ENCODE assay signal across 8 cellular contexts in the genomic region with DNA sequence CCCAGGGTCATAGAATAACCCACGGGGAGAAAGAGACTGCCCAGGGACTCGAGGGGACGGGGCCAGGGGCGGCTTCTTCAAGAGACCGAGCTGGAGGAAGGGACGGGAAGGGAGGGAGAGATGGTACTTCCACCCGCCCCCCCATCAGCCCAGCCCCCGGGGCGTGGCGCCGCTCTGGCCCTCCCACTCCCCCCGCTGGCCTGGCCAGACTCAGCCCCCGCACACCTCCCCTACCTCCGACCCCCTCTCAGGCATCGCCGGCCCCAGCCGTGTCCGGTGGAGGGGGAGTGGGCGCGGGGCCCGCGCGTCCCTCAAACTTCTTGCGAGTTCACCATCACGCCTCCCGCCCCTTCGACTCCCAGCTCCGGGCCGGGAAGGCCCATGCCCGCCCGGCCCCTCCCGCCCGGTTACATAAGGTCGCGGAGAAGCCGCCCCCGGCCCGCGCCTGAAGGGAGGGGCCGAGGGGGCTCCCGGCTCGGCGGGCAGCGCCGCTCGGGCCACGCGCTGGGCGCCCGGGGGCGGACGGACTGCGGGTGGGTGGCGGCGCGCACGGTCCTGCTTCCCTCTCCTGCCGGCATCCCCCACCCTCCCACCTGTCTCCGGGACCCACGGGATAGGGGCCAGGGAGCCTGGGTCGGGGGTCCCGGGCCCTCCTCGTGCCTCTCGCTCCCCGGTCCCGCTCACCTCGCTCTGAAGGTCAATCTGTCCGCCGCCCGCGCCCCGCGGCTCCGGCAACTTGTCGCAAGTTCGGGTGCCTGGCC. TPM values are rescaled to one million over a fixed set of nuclear protein-coding genes. Genes with fewer than 3 reads are reported as not detected.
DNase-seq lines count a peak whose midpoint lies in the region; TF ChIP-seq lines count a peak whose summit lies in the region.

No MANE protein-coding gene starts in this region.

- H3K79me2 ChIP-seq in H9 (ENCODE audit: insufficient read depth, low read length), result no peaks in the 10 kb centered on the region

- no peaks in the 10 kb centered on the region for H4K20me1 ChIP-seq in H9 (ENCODE audit: control insufficient read depth, insufficient read depth, insufficient read length)

- peak overlapping the region; percentile 54 to 79 for H3K4me3 Mint-ChIP-seq in H9
- H3K4me3 Mint-ChIP-seq in T-helper 2 cell treated with Interferon-gamma antibody and Interleukin-4, amounts not matched to agents 5 μg/mL and 100 μg/mL, for 36 hours, result peak overlapping the region; percentile 58

- H3K18ac ChIP-seq in H9 (ENCODE audit: insufficient read length, low read depth, low read length), result no peak overlapping the region

- peaks cover 38 to 39% of the 10 kb centered on the region in 2 experiments for H3K4me1 Mint-ChIP-seq in H9
- H3K4me1 Mint-ChIP-seq in T-helper 2 cell treated with Interferon-gamma antibody and Interleukin-4, amounts not matched to agents 5 μg/mL and 100 μg/mL, for 36 hours (ENCODE audit: low read depth), result peaks cover 27% of the 10 kb centered on the region

- no peak overlapping the region for H3K23ac ChIP-seq in H9 (ENCODE audit: insufficient read length, low read depth, low read length)

- no CpG with 5 or more reads among the region's 76 CpGs for WGBS in H9 (ENCODE audit: extremely low coverage, insufficient read length, low lambda C conversion rate)

- H3K4ac ChIP-seq in H9 (ENCODE audit: low read depth, low read length), result no peak overlapping the region

- H3K79me1 ChIP-seq in H9 (ENCODE audit: insufficient read depth, low read depth, low read length, poor library complexity, severe bottlenecking), result no peaks in the 10 kb centered on the region

- H3K14ac ChIP-seq in H9 (ENCODE audit: insufficient read depth, low read length), result no peak overlapping the region

- H3K27me3 ChIP-seq in H9 (ENCODE audit: insufficient read depth, low read length), result no peaks in the 10 kb centered on the region
- H3K27me3 ChIP-seq in uterus, result no peaks in the 10 kb centered on the region

- H4K91ac ChIP-seq in H9 (ENCODE audit: insufficient read length, low read depth, low read length), result no peak overlapping the region

- no peak for TF ChIP-seq POLR2A in uterus (IDR thresholded peaks at IDR 0.05)

- no peak for TF ChIP-seq CTCF in H9 (conservative IDR thresholded peaks at IDR 0.05)
- no peak for TF ChIP-seq CTCF in astrocyte of the cerebellum (IDR thresholded peaks at IDR 0.05; ENCODE audit: low read depth, low read length, missing control alignments)
- TF ChIP-seq CTCF in uterus (IDR thresholded peaks at IDR 0.05), result no peak

- H3K4me2 ChIP-seq in H9 (ENCODE audit: insufficient read depth, insufficient read length, low read length), result peak overlapping the region; percentile 55

- no peak overlapping the region for H2BK5ac ChIP-seq in H9 (ENCODE audit: insufficient read length, low read length)

- no peak overlapping the region for H3T11ph ChIP-seq in H9 (ENCODE audit: low read length)

- no peak overlapping the region for H2BK120ac ChIP-seq in H9 (ENCODE audit: low read depth, low read length, poor library complexity, severe bottlenecking)

- intact Hi-C loops in uterus (cut with DNase I; ENCODE audit: low total_unique reads), result no loop called here

- no peak overlapping the region for H2AK5ac ChIP-seq in H9 (ENCODE audit: insufficient read length, low read length)

- H3K56ac ChIP-seq in H9 (ENCODE audit: insufficient read length, low read depth, low read length), result no peak overlapping the region

- H3K4me1 ChIP-seq in H9 (ENCODE audit: insufficient read depth, low read length) (peaks cover 6% of the 10 kb centered on the region; the same call in 1 of the 2 replicates), uterus (peaks cover 0 to 4% of the 10 kb centered on the region in 2 donors)

- peaks cover 32% of the 10 kb centered on the region for H3K27me3 Mint-ChIP-seq in H9 (ENCODE audit: low read depth)
- H3K27me3 Mint-ChIP-seq in T-helper 2 cell treated with Interferon-gamma antibody and Interleukin-4, amounts not matched to agents 5 μg/mL and 100 μg/mL, for 36 hours (ENCODE audit: low read depth), result no peaks in the 10 kb centered on the region

- in situ Hi-C loops in astrocyte of the cerebellum (cut with HindIII; ENCODE audit: low sequenced_read_pairs), result no loop called here

- H3K4me3 ChIP-seq in astrocyte of the cerebellum (ENCODE audit: low read depth, low read length) (peak overlapping the region; percentile 55), uterus (peak overlapping the region; percentile 93 to 98)

- H3K9ac ChIP-seq in H9 (ENCODE audit: extremely low read depth, insufficient read length, low read length), result no peak overlapping the region

- peaks cover 12% of the 10 kb centered on the region for H3K23me2 ChIP-seq in H9 (ENCODE audit: insufficient read length, low read depth, low read length, poor library complexity, severe bottlenecking)

- H3K27ac ChIP-seq in H9 (ENCODE audit: insufficient read length, low read depth, low read length), result no peak overlapping the region
- H3K27ac ChIP-seq in uterus, result peak overlapping the region; percentile 98

- no peak overlapping the region for H4K5ac ChIP-seq in H9 (ENCODE audit: insufficient read length, low read depth, low read length)

- no peak overlapping the region for H2AFZ ChIP-seq in H9 (ENCODE audit: low read length)

- no peaks in the 10 kb centered on the region for H3K36me3 Mint-ChIP-seq in H9 (ENCODE audit: insufficient read depth in 1 of 3, low read depth in 3 of 3)
- H3K36me3 Mint-ChIP-seq in T-helper 2 cell treated with Interferon-gamma antibody and Interleukin-4, amounts not matched to agents 5 μg/mL and 100 μg/mL, for 36 hours (ENCODE audit: low read depth), result no peaks in the 10 kb centered on the region

- peak; percentile 6 for DNase-seq in GF-D8 (lab: John Stamatoyannopoulos, UW)
- peak; percentile 62 for DNase-seq in H9
- peak; percentile 7 for DNase-seq in MV-4-11 (lab: John Stamatoyannopoulos, UW)
- peak; percentile 66 for DNase-seq in T-helper 2 cell treated with Interferon-gamma antibody and Interleukin-4, amounts not matched to agents 5 μg/mL and 100 μg/mL, for 36 hours (ENCODE audit: low spot score)
- DNase-seq in astrocyte of the cerebellum (ENCODE audit: low read depth), result peak; percentile 33
- DNase-seq in hepatic stellate cell (ENCODE audit: low spot score), result peak; percentile 88
- DNase-seq in putamen (ENCODE audit: low spot score), result peak; percentile 93
- peak; percentile 83 to 84 for DNase-seq in uterus

- H2BK12ac ChIP-seq in H9 (ENCODE audit: insufficient read length, low read depth, low read length), result no peak overlapping the region

- H3K27ac Mint-ChIP-seq in H9, result no peak overlapping the region
- peak overlapping the region; percentile 49 for H3K27ac Mint-ChIP-seq in T-helper 2 cell treated with Interferon-gamma antibody and Interleukin-4, amounts not matched to agents 5 μg/mL and 100 μg/mL, for 36 hours

- no peak overlapping the region for H4K8ac ChIP-seq in H9 (replicated peaks; ENCODE audit: insufficient read length, low read depth, low read length)

- H3K9me3 Mint-ChIP-seq in H9, result no peaks in the 10 kb centered on the region; a peak in 1 of 5 replicates
- no peaks in the 10 kb centered on the region for H3K9me3 Mint-ChIP-seq in T-helper 2 cell treated with Interferon-gamma antibody and Interleukin-4, amounts not matched to agents 5 μg/mL and 100 μg/mL, for 36 hours

- no peaks in the 10 kb centered on the region for H3K36me3 ChIP-seq in uterus

- no peak overlapping the region for H2BK20ac ChIP-seq in H9 (ENCODE audit: low read depth, low read length, poor library complexity, severe bottlenecking)

- H3K9me3 ChIP-seq in H9 (ENCODE audit: control insufficient read depth, low read depth, low read length), result no peaks in the 10 kb centered on the region
- no peaks in the 10 kb centered on the region for H3K9me3 ChIP-seq in uterus

- H2BK15ac ChIP-seq in H9 (ENCODE audit: low read depth, low read length), result no peak overlapping the region

RNA-seq across cellular contexts. Expression of gene TFEB, which starts 0.6 kb away (rescaled TPM):
- total RNA-seq in H9 (2021) (1.2 and 2.4 TPM in 2 replicates), uterus (10 to 100 TPM in 3 of 4 donors, 1 to 10 TPM in 1; 8.8 to 31.7 (median 17.0) TPM)

RNA-seq across cellular contexts. Expression of gene PGC, which starts 12.4 kb away (rescaled TPM):
- total RNA-seq in H9 (2021) (not detected in 2 replicates), uterus (1 to 10 TPM in 1 of 4 donors, under 1 TPM in 1, not detected in 2; 0.91 to 2.1 TPM)

RNA-seq across cellular contexts. Expression of gene FRS3, which starts 44.9 kb away (rescaled TPM):
- total RNA-seq in H9 (2021) (4.6 and 4.8 TPM in 2 replicates), uterus (1 to 10 TPM in 3 of 4 donors, under 1 TPM in 1; 0.26 to 8.9 (median 2.2) TPM)

RNA-seq across cellular contexts. Expression of gene PRICKLE4, which starts 45.7 kb away (rescaled TPM):
- total RNA-seq in H9 (2021) (0.68 and 0.70 TPM in 2 replicates), uterus (10 to 100 TPM; 10.4 to 17.9 (median 14.3) TPM)

RNA-seq across cellular contexts. Expression of gene TOMM6, which starts 52.6 kb away (rescaled TPM):
- total RNA-seq in H9 (2021) (237 and 239 TPM in 2 replicates), uterus (100 to 1,000 TPM in 2 of 4 donors, 10 to 100 TPM in 2; 53.1 to 164 (median 96.0) TPM)

Comparison
In these comparisons a context has a peak if more than half of its experiments do, and no peak if none do; other contexts are left out.
1. DNase-seq: peak in every context shown above with its lines; median percentile 93 in putamen; 88 in hepatic stellate cell; 84 in uterus; 66 in T-helper 2 cell treated with Interferon-gamma antibody and Interleukin-4, amounts not matched to agents 5 μg/mL and 100 μg/mL, for 36 hours; 62 in H9; 33 in astrocyte of the cerebellum; 7 in MV-4-11; 6 in GF-D8.